17 cellular contexts compared by ENCODE assay signal in genomic region chr18:7757175-7757574, GRCh38.
"Had no signal": no experiment of that assay in that cellular context is flagged by ENCODE, and none has a peak within 500 bp of the region (broad histone marks: within the 10 kb centered on the region; RNA-seq: fewer than 3 reads in every experiment).

No MANE protein-coding gene starts in this region.

- H3K4me3 ChIP-seq: gastroesophageal sphincter, heart right ventricle, left ventricle myocardium inferior, mucosa of descending colon had no signal

- H3K9me3 ChIP-seq: gastroesophageal sphincter, heart right ventricle, left ventricle myocardium inferior, mucosa of descending colon had no signal

- DNase-seq: activated CD4-positive, alpha-beta T cell treated with anti-CD3 and anti-CD28 coated beads for 36 hours; activated CD4-positive, alpha-beta T cell treated with anti-CD3 and anti-CD28 coated beads, Interleukin-2, amount 50 U/mL, for 48 hours; activated gamma-delta T cell; effector memory CD8-positive, alpha-beta T cell; heart right ventricle; kidney glomerular epithelial cell; left ventricle myocardium inferior; mesenchymal stem cell; mucosa of descending colon; naive B cell; retina; stimulated activated CD8-positive, alpha-beta memory T cell treated with anti-CD3 and anti-CD28 coated beads, Interleukin-4, amount 100 ng/mL, for 48 hours; stimulated activated naive CD4-positive, alpha-beta T cell; T-helper 2 cell had no signal

- H3K27me3 ChIP-seq: gastroesophageal sphincter, heart right ventricle had no signal

- ATAC-seq: activated CD4-positive, alpha-beta T cell treated with anti-CD3 and anti-CD28 coated beads for 36 hours; effector memory CD8-positive, alpha-beta T cell; gastroesophageal sphincter; mucosa of descending colon; WTC11 had no signal

- H3K27ac ChIP-seq: epithelial cell of prostate, gastroesophageal sphincter, heart right ventricle had no signal

- H3K36me3 ChIP-seq: gastroesophageal sphincter, heart right ventricle, left ventricle myocardium inferior had no signal
